In the genomic region with DNA sequence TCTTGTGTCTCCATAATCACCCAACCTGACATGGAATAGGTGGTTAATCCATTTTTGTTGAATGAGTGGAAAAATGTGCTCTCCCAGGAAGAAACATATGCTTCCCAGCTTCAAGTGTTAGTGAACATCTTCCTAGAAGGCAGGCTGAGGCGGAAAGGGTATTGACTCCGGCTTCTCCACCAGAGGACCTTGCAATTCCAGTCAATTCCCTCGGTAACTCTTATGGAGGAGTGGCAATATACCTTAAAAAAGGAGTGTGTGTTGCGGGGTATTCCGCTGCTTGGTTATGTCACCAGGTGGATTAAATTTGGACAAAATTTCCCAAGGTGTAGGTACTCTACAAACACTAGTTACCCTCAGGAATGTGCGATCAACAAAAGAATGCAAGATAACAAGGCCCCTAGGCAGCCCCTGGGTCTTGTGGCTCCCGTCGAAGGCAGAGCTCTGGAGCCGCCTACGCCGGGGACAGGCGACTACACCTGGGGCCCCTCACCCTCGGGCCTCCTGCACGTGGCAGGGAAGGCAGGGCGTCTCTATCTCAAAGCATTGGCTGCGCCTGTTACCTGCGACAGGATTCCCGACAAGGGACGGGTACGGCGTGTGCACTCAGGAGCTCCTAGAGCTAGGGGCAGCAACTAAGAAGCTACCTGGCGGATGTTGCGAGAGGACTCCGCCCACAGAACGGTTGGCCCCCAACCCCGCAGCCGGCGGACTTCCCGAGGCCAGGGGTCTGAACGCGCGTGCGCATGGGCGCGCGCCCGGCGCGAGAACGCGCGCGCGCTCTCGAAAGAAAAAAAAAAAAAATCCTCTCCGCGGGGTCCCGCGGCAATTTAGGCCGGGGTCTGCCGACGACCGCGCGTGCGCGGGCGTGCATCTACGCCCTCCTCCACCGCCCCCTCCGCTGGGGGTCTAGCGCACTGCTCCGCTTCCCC, we compare ENCODE assay signal across 8 cellular contexts. TPM values are rescaled to one million over a fixed set of nuclear protein-coding genes. Genes with fewer than 3 reads are reported as not detected.
DNase-seq lines count a peak whose midpoint lies in the region; ATAC-seq and TF ChIP-seq lines count a peak whose summit lies in the region.

WDR87 (minus strand) TSS at position 659 of the 932 bp plus-strand sequence. CDS start 8,355 bp downstream, outside the sequence.

- peak within 1 kb of the TSS; percentile 93 for H3K27ac ChIP-seq in mesenchymal stem cell (ENCODE audit: low read length, poor library complexity, severe bottlenecking)

- H3K9me3 Mint-ChIP-seq in stimulated activated naive B cell treated with anti-CD40 and anti-IgM and Interleukin-4, amounts not matched to agents 10 μg/mL and 1 μg/mL and 100 μg/mL, for 72 hours: no peaks in the 10 kb centered on the region

- peak; percentile 28 to 41 for ATAC-seq in stimulated activated naive B cell treated with anti-CD40 and anti-IgM and Interleukin-4, amounts not matched to agents 10 μg/mL and 1 μg/mL and 100 μg/mL, for 72 hours (replicated peaks)
- no peak for ATAC-seq in GM18519 (IDR thresholded peaks at IDR 0.05; ENCODE audit: low FRiP score, unreplicated experiment)

- peak within 1 kb of the TSS; percentile 68 to 96 for H3K18ac ChIP-seq in mesenchymal stem cell (ENCODE audit: low read depth in 1 of 2, low read length in 2 of 2)

- H2AK5ac ChIP-seq in mesenchymal stem cell (ENCODE audit: low read length, severe bottlenecking): peak within 1 kb of the TSS; percentile 7

- peaks cover 18% of the 10 kb centered on the region for H3K4me1 ChIP-seq in mesenchymal stem cell (ENCODE audit: control insufficient read depth, insufficient read depth, low read depth, low read length)

- peaks cover 2% of the 10 kb centered on the region for H3K79me1 ChIP-seq in mesenchymal stem cell (replicated peaks; ENCODE audit: low read length, poor library complexity, severe bottlenecking)

- peak within 1 kb of the TSS; percentile 43 for H4K91ac ChIP-seq in mesenchymal stem cell (ENCODE audit: low read length)

- H2AFZ ChIP-seq in mesenchymal stem cell (ENCODE audit: low read depth, low read length): peak within 1 kb of the TSS; percentile 95

- H3K4me2 ChIP-seq in mesenchymal stem cell (ENCODE audit: low read length, poor library complexity, severe bottlenecking): peak within 1 kb of the TSS; percentile 72

- peak within 1 kb of the TSS in 1 of 2 experiments; percentile 98 for H3K14ac ChIP-seq in mesenchymal stem cell (ENCODE audit: low read length in 2 of 2)

- WGBS in mesenchymal stem cell: 6% methylated on average over 59 of the region's 63 CpGs

- peak within 1 kb of the TSS in 1 of 2 experiments; percentile 6 for H3K23ac ChIP-seq in mesenchymal stem cell (ENCODE audit: low read length in 2 of 2)

- peak within 1 kb of the TSS; percentile 18 to 87 for H3K4ac ChIP-seq in mesenchymal stem cell (ENCODE audit: low read depth in 1 of 2, low read length in 2 of 2)

- H3K4me3 ChIP-seq in HFF-Myc (replicated peaks; ENCODE audit: low read depth, low read length) (peak within 1 kb of the TSS; percentile 92), mesenchymal stem cell (ENCODE audit: insufficient read depth in 1 of 2, low read depth in 1 of 2, low read length in 2 of 2) (peak within 1 kb of the TSS; percentile 87 to 95)

- TF ChIP-seq CTCF in HFF-Myc (IDR thresholded peaks at IDR 0.05; ENCODE audit: low read depth, low read length, missing control alignments): peak; percentile 6

- no peaks in the 10 kb centered on the region for H3K27me3 ChIP-seq in mesenchymal stem cell (ENCODE audit: control insufficient read depth in 1 of 2, insufficient read depth in 1 of 2, low read length in 2 of 2)

- peak within 1 kb of the TSS; percentile 91 for H3K9ac ChIP-seq in mesenchymal stem cell (ENCODE audit: low read length)

- peaks cover 40 to 55% of the 10 kb centered on the region in 2 donors for H3K4me1 Mint-ChIP-seq in stimulated activated naive B cell treated with anti-CD40 and anti-IgM and Interleukin-4, amounts not matched to agents 10 μg/mL and 1 μg/mL and 100 μg/mL, for 72 hours

- peak within 1 kb of the TSS; percentile 93 for H4K8ac ChIP-seq in mesenchymal stem cell (ENCODE audit: low read length)

- peak; percentile 45 for DNase-seq in DMS153 treated with DMSO at 0.1 percent for 48 hours (lab: John Stamatoyannopoulos, UW; ENCODE audit: unreplicated experiment)
- no peak for DNase-seq in HFF-Myc (ENCODE audit: extremely low read depth, low read depth)
- DNase-seq in NCI-H2081 treated with DMSO at 0.1 percent for 48 hours (lab: John Stamatoyannopoulos, UW): peak; percentile 28
- DNase-seq in activated CD4-positive, alpha-beta T cell treated with anti-CD3 and anti-CD28 coated beads for 4 hours: peak; percentile 27 to 33
- peak; percentile 56 for DNase-seq in dermis blood vessel endothelial cell
- no peak for DNase-seq in mesenchymal stem cell
- peak; percentile 41 for DNase-seq in stimulated activated naive B cell treated with anti-CD40 and anti-IgM and Interleukin-4, amounts not matched to agents 10 μg/mL and 1 μg/mL and 100 μg/mL, for 72 hours

- peak within 1 kb of the TSS; percentile 80 for H2BK120ac ChIP-seq in mesenchymal stem cell (ENCODE audit: low read depth, low read length)

- no peaks in the 10 kb centered on the region for H3K36me3 ChIP-seq in mesenchymal stem cell (ENCODE audit: control insufficient read depth in 1 of 2, insufficient read depth in 2 of 2, low read depth in 1 of 2, low read length in 2 of 2)

- peak within 1 kb of the TSS; percentile 57 to 79 for H2BK12ac ChIP-seq in mesenchymal stem cell (ENCODE audit: low read length in 2 of 2)

- H3K27me3 Mint-ChIP-seq in stimulated activated naive B cell treated with anti-CD40 and anti-IgM and Interleukin-4, amounts not matched to agents 10 μg/mL and 1 μg/mL and 100 μg/mL, for 72 hours: no peaks in the 10 kb centered on the region

- peak within 1 kb of the TSS; percentile 63 for H2BK15ac ChIP-seq in mesenchymal stem cell (ENCODE audit: low read depth, poor library complexity, severe bottlenecking)

- peak within 1 kb of the TSS; percentile 89 to 97 for H3K4me3 Mint-ChIP-seq in stimulated activated naive B cell treated with anti-CD40 and anti-IgM and Interleukin-4, amounts not matched to agents 10 μg/mL and 1 μg/mL and 100 μg/mL, for 72 hours

- H3K27ac Mint-ChIP-seq in stimulated activated naive B cell treated with anti-CD40 and anti-IgM and Interleukin-4, amounts not matched to agents 10 μg/mL and 1 μg/mL and 100 μg/mL, for 72 hours: peak within 1 kb of the TSS; percentile 96

- H3K36me3 Mint-ChIP-seq in stimulated activated naive B cell treated with anti-CD40 and anti-IgM and Interleukin-4, amounts not matched to agents 10 μg/mL and 1 μg/mL and 100 μg/mL, for 72 hours: peaks cover 18 to 30% of the 10 kb centered on the region in 2 donors

- no peaks in the 10 kb centered on the region for H3K9me3 ChIP-seq in mesenchymal stem cell (ENCODE audit: control insufficient read depth, low read length)

- peak within 1 kb of the TSS; percentile 97 for H2BK5ac ChIP-seq in mesenchymal stem cell (ENCODE audit: low read depth, low read length, poor library complexity, severe bottlenecking)

RNA-seq across cellular contexts. Expression of gene WDR87, which starts in this region (rescaled TPM):
- total RNA-seq in dermis blood vessel endothelial cell: not detected in 2 replicates
- polyA plus RNA-seq in mesenchymal stem cell (2013, experiment 1 of 2): not detected
- polyA plus RNA-seq in mesenchymal stem cell (2013, experiment 2 of 2): not detected

Comparison
In these comparisons a context has a peak if more than half of its experiments do, and no peak if none do; other contexts are left out.
1. Peak in DNase-seq in dermis blood vessel endothelial cell; RNA of the gene not detected or under 1 TPM.
2. DNase-seq: peak in DMS153 treated with DMSO at 0.1 percent for 48 hours (single experiment), NCI-H2081 treated with DMSO at 0.1 percent for 48 hours (single experiment), activated CD4-positive, alpha-beta T cell treated with anti-CD3 and anti-CD28 coated beads for 4 hours (2 of 2) and stimulated activated naive B cell treated with anti-CD40 and anti-IgM and Interleukin-4, amounts not matched to agents 10 μg/mL and 1 μg/mL and 100 μg/mL, for 72 hours (single experiment); none in HFF-Myc (single experiment) and mesenchymal stem cell (single experiment).